In genomic region chr16:1105888-1106620, GRCh38 we compare ENCODE assay signal across 1 cellular context.
A peak's percentile ranks its signal among the peaks of the same experiment; 100 is the strongest.
TF ChIP-seq lines count a peak whose summit lies in the region.

No MANE protein-coding gene starts in this region.

TF ChIP-seq in HepG2, 621 proteins besides CTCF, POLR2A, EP300 and RAD21:
- TF ChIP-seq YY1 (IDR thresholded peaks at IDR 0.05; ENCODE audit: insufficient read depth, insufficient replicate concordance, low read depth, low read length) (peak; percentile 29), KMT2B (CRISPR knock-in tag; IDR thresholded peaks at IDR 0.05) (no peak), HNRNPL (IDR thresholded peaks at IDR 0.05; ENCODE audit: low read depth, low read length) (0 out of 2 replicates have a peak, but pooled peaks have one; percentile 46), GABPB1 (CRISPR knock-in tag; IDR thresholded peaks at IDR 0.05) (peak; percentile 57; the same call in 1 of the 2 replicates), CENPBD1 (CRISPR knock-in tag; IDR thresholded peaks at IDR 0.05; ENCODE audit: borderline replicate concordance, low read depth) (no peak), ZNF639 (CRISPR knock-in tag; conservative IDR thresholded peaks at IDR 0.05) (no peak), NR2F6 (IDR thresholded peaks at IDR 0.05) (no peak), NR2F6 (CRISPR knock-in tag; IDR thresholded peaks at IDR 0.05) (peak; percentile 37; the same call in 1 of the 2 replicates), MXI1 (IDR thresholded peaks at IDR 0.05; ENCODE audit: borderline replicate concordance, low read depth, low read length) (0 out of 3 replicates have a peak, but pooled peaks have one; percentile 13), HNRNPK (IDR thresholded peaks at IDR 0.05; ENCODE audit: low read depth, low read length, poor library complexity, severe bottlenecking) (peak; percentile 89), MAZ (IDR thresholded peaks at IDR 0.05; ENCODE audit: borderline replicate concordance, low read depth, low read length) (no peak), MAZ (CRISPR knock-in tag; IDR thresholded peaks at IDR 0.05; ENCODE audit: low read depth) (peak; percentile 28; the same call in 1 of the 2 replicates), PHB2 (IDR thresholded peaks at IDR 0.05; ENCODE audit: partially characterized antibody) (no peak), ZNF331 (CRISPR knock-in tag; IDR thresholded peaks at IDR 0.05) (0 out of 2 replicates have a peak, but pooled peaks have one; percentile 30), MYC (CRISPR knock-in tag; IDR thresholded peaks at IDR 0.05; ENCODE audit: borderline replicate concordance) (peak; percentile 44; the same call in 1 of the 2 replicates), KDM4B (CRISPR knock-in tag; IDR thresholded peaks at IDR 0.05) (0 out of 2 replicates have a peak, but pooled peaks have one; percentile 44), USF2 (IDR thresholded peaks at IDR 0.05; ENCODE audit: low read depth, low read length) (peak; percentile 90), USF2 (CRISPR knock-in tag; IDR thresholded peaks at IDR 0.05; ENCODE audit: borderline replicate concordance) (peak; percentile 92; the same call in 1 of the 2 replicates), THRA (CRISPR knock-in tag; IDR thresholded peaks at IDR 0.05; ENCODE audit: borderline replicate concordance) (0 out of 2 replicates have a peak, but pooled peaks have one; percentile 27), RAD51 (IDR thresholded peaks at IDR 0.05; ENCODE audit: borderline replicate concordance) (peak; percentile 85), ZNF672 (CRISPR knock-in tag; IDR thresholded peaks at IDR 0.05) (no peak), FOXO1 (CRISPR knock-in tag; IDR thresholded peaks at IDR 0.05) (peak; percentile 30; the same call in 1 of the 2 replicates), NFATC3 (CRISPR knock-in tag; IDR thresholded peaks at IDR 0.05) (no peak), KDM5B (CRISPR knock-in tag; IDR thresholded peaks at IDR 0.05; ENCODE audit: borderline replicate concordance) (0 out of 2 replicates have a peak, but pooled peaks have one; percentile 29), KDM3A (CRISPR knock-in tag; IDR thresholded peaks at IDR 0.05; ENCODE audit: low read depth) (0 out of 2 replicates have a peak, but pooled peaks have one; percentile 24), STAG1 (CRISPR knock-in tag; IDR thresholded peaks at IDR 0.05) (peak; percentile 96), CBFB (CRISPR knock-in tag; IDR thresholded peaks at IDR 0.05) (0 out of 2 replicates have a peak, but pooled peaks have one; percentile 20), TEAD3 (CRISPR knock-in tag; optimal IDR thresholded peaks at IDR 0.05; ENCODE audit: borderline replicate concordance) (peak; percentile 36), NCOR1 (IDR thresholded peaks at IDR 0.05; ENCODE audit: borderline replicate concordance, low read length) (no peak), SPEN (CRISPR knock-in tag; IDR thresholded peaks at IDR 0.05; ENCODE audit: low read depth) (0 out of 2 replicates have a peak, but pooled peaks have one; percentile 38), KDM2A (CRISPR knock-in tag; IDR thresholded peaks at IDR 0.05; ENCODE audit: borderline replicate concordance, low read depth) (peak; percentile 87), BCL6 (CRISPR knock-in tag; IDR thresholded peaks at IDR 0.05) (no peak), ZNF280B (CRISPR knock-in tag; IDR thresholded peaks at IDR 0.05; ENCODE audit: borderline replicate concordance) (0 out of 2 replicates have a peak, but pooled peaks have one; percentile 33), SMC3 (IDR thresholded peaks at IDR 0.05; ENCODE audit: low read length) (peak; percentile 66; the same call in 1 of the 2 replicates), RXRA (CRISPR knock-in tag; IDR thresholded peaks at IDR 0.05) (peak; percentile 47; the same call in 1 of the 2 replicates)
- TF ChIP-seq, protein P1, sequence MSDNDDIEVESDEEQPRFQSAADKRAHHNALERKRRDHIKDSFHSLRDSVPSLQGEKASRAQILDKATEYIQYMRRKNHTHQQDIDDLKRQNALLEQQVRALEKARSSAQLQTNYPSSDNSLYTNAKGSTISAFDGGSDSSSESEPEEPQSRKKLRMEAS (IDR thresholded peaks at IDR 0.05), result peak; percentile 50; the same call in 1 of the 2 replicates
- TF ChIP-seq, protein P2, sequence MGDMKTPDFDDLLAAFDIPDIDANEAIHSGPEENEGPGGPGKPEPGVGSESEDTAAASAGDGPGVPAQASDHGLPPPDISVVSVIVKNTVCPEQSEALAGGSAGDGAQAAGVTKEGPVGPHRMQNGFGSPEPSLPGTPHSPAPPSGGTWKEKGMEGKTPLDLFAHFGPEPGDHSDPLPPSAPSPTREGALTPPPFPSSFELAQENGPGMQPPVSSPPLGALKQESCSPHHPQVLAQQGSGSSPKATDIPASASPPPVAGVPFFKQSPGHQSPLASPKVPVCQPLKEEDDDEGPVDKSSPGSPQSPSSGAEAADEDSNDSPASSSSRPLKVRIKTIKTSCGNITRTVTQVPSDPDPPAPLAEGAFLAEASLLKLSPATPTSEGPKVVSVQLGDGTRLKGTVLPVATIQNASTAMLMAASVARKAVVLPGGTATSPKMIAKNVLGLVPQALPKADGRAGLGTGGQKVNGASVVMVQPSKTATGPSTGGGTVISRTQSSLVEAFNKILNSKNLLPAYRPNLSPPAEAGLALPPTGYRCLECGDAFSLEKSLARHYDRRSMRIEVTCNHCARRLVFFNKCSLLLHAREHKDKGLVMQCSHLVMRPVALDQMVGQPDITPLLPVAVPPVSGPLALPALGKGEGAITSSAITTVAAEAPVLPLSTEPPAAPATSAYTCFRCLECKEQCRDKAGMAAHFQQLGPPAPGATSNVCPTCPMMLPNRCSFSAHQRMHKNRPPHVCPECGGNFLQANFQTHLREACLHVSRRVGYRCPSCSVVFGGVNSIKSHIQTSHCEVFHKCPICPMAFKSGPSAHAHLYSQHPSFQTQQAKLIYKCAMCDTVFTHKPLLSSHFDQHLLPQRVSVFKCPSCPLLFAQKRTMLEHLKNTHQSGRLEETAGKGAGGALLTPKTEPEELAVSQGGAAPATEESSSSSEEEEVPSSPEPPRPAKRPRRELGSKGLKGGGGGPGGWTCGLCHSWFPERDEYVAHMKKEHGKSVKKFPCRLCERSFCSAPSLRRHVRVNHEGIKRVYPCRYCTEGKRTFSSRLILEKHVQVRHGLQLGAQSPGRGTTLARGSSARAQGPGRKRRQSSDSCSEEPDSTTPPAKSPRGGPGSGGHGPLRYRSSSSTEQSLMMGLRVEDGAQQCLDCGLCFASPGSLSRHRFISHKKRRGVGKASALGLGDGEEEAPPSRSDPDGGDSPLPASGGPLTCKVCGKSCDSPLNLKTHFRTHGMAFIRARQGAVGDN (CRISPR knock-in tag; IDR thresholded peaks at IDR 0.05), result peak; percentile 33
- TF ChIP-seq, protein P3, sequence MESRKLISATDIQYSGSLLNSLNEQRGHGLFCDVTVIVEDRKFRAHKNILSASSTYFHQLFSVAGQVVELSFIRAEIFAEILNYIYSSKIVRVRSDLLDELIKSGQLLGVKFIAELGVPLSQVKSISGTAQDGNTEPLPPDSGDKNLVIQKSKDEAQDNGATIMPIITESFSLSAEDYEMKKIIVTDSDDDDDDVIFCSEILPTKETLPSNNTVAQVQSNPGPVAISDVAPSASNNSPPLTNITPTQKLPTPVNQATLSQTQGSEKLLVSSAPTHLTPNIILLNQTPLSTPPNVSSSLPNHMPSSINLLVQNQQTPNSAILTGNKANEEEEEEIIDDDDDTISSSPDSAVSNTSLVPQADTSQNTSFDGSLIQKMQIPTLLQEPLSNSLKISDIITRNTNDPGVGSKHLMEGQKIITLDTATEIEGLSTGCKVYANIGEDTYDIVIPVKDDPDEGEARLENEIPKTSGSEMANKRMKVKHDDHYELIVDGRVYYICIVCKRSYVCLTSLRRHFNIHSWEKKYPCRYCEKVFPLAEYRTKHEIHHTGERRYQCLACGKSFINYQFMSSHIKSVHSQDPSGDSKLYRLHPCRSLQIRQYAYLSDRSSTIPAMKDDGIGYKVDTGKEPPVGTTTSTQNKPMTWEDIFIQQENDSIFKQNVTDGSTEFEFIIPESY (CRISPR knock-in tag; IDR thresholded peaks at IDR 0.05), result 0 out of 2 replicates have a peak, but pooled peaks have one; percentile 26
